9 cellular contexts compared by ENCODE assay signal in genomic region chr6:31540640-31541039, GRCh38. TPM values are rescaled to one million over a fixed set of nuclear protein-coding genes. Genes with fewer than 3 reads are reported as not detected.
A peak's percentile ranks its signal among the peaks of the same experiment; 100 is the strongest.
DNase-seq lines count a peak whose midpoint lies in the region; ATAC-seq, FAIRE-seq and TF ChIP-seq lines count a peak whose summit lies in the region.
"Had no signal": no experiment of that assay in that cellular context is flagged by ENCODE, and none has a peak within 500 bp of the region (broad histone marks: within the 10 kb centered on the region; RNA-seq: fewer than 3 reads in every experiment).

No MANE protein-coding gene starts in this region.

- H3K4me3 ChIP-seq in heart right ventricle (peak overlapping the region; percentile 42 to 87 (median 73)), mammary epithelial cell (replicated peaks in 1 of 3; ENCODE audit: insufficient read depth in 1 of 3, low read depth in 2 of 3, low read length in 3 of 3) (peak overlapping the region; percentile 72 to 94 (median 75)), uterus (peak overlapping the region; percentile 75 to 87)

- BruUV-seq in mammary epithelial cell (replicated peaks; lab: Mats Ljungman, UMichigan), result no TSS peak

- intact Hi-C loops in heart right ventricle (cut with DNase I) (loop anchor here in 6 of 10 donors (2.0 to 10.0 kb wide), 7 partner anchors 42 to 414 kb away; partner anchors contain the start of genes MICB (in 4 of the 6), NELFE (in 3 of the 6), SKIC2 (in 3 of the 6) and CSNK2B (in 1 of the 6)), cardiac septum (cut with DNase I) (loop anchor here (5.0 to 10.0 kb wide), 3 partner anchors 294 to 923 kb away; partner anchors contain the start of genes MRPS18B, NELFE, PPP1R10 and SKIC2), mammary epithelial cell (cut with micrococcal nuclease) (loop anchor here (10.0 kb wide), 2 partner anchors 194 to 414 kb away; partner anchors contain the start of genes CLIC1, NELFE and SKIC2), uterus (cut with DNase I; ENCODE audit: low total_unique reads) (no loop called here)

- DNase-seq in heart right ventricle (no peak), cardiac septum (ENCODE audit: low spot score) (no peak), mammary epithelial cell (no peak), mesothelial cell of epicardium (ENCODE audit: low spot score in 2 of 2, unreplicated experiment in 2 of 2) (no peak), uterus (no peak), HTR-8/SVneo (ENCODE audit: insufficient read length, low spot score) (no peak)
- DNase-seq in NK-92 treated with Interleukin-12 subunit alpha and Interleukin-12 subunit beta, amount 100 ng/mL, for 24 hours (lab: John Stamatoyannopoulos, UW), result no peak

- peak overlapping the region; percentile 98 for H3K9ac ChIP-seq in mammary epithelial cell (ENCODE audit: insufficient read depth, low read length)

- H2AFZ ChIP-seq in mammary epithelial cell (ENCODE audit: low read depth, low read length), result no peak overlapping the region

- H3K27me3 Mint-ChIP-seq in mesothelial cell of epicardium (ENCODE audit: low read depth), result no peaks in the 10 kb centered on the region

- peak overlapping the region; percentile 93 for H3K27ac Mint-ChIP-seq in mesothelial cell of epicardium

- H3K79me2 ChIP-seq in mammary epithelial cell (ENCODE audit: insufficient read depth, low read length), result peaks cover 66% of the 10 kb centered on the region

- in situ Hi-C loops in mammary epithelial cell (cut with MboI; ENCODE audit: low sequenced_read_pairs in 2 of 2), result loop anchor here (5.0 kb wide), 2 partner anchors 48 to 62 kb away; no protein-coding TSS in a partner anchor

- H3K4me1 ChIP-seq in heart right ventricle (peaks cover 22 to 54% (median 37%) of the 10 kb centered on the region in 9 donors), mammary epithelial cell (ENCODE audit: insufficient read depth, low read length) (peaks cover 26% of the 10 kb centered on the region), uterus (peaks cover 6% of the 10 kb centered on the region in 2 donors)

- no peaks in the 10 kb centered on the region for H3K9me3 Mint-ChIP-seq in mesothelial cell of epicardium

- peak overlapping the region in 8 of 10 donors; percentile 88 to 100 (median 95) for H3K27ac ChIP-seq in heart right ventricle
- peak overlapping the region; percentile 97 for H3K27ac ChIP-seq in mammary epithelial cell (ENCODE audit: insufficient read depth, low read depth, low read length)
- peak overlapping the region; percentile 85 to 100 for H3K27ac ChIP-seq in uterus

- H3K4me1 Mint-ChIP-seq in mesothelial cell of epicardium, result peaks cover 41% of the 10 kb centered on the region

- H3K4me2 ChIP-seq in mammary epithelial cell (ENCODE audit: insufficient read depth, low read depth, low read length), result peak overlapping the region; percentile 80

- 13 to 15% methylated on average over 4 of the region's 4 CpGs for WGBS in heart right ventricle, 2 donors
- 14% methylated on average over 4 of the region's 4 CpGs for WGBS in mammary epithelial cell (ENCODE audit: low coverage, missing lambda C conversion rate)

- H3K36me3 ChIP-seq in heart right ventricle (peaks cover 0 to 48% (median 40%) of the 10 kb centered on the region in 9 donors), mammary epithelial cell (ENCODE audit: insufficient read depth, low read length) (peaks cover 39% of the 10 kb centered on the region), uterus (no peaks in the 10 kb centered on the region)

- dilution Hi-C loops in mammary epithelial cell (cut with HindIII; ENCODE audit: low sequenced_read_pairs), result loop anchor here (5.0 kb wide), 4 partner anchors 42 to 107 kb away; partner anchors contain the start of genes AIF1 and LTB

- H3K9me3 ChIP-seq in heart right ventricle (no peaks in the 10 kb centered on the region), mammary epithelial cell (replicated peaks; ENCODE audit: insufficient read depth, low read length) (no peaks in the 10 kb centered on the region), uterus (no peaks in the 10 kb centered on the region)

- H3K36me3 Mint-ChIP-seq in mesothelial cell of epicardium, result peaks cover 36% of the 10 kb centered on the region

- CTCF ChIA-PET in mammary epithelial cell (lab: Charles Lee; ENCODE audit: low non-redundant PET), result no interaction called here

- TF ChIP-seq POLR2A in uterus (IDR thresholded peaks at IDR 0.05), result no peak

- peak overlapping the region; percentile 99 for H3K4me3 Mint-ChIP-seq in mesothelial cell of epicardium

- peaks cover 9% of the 10 kb centered on the region for H4K20me1 ChIP-seq in mammary epithelial cell (ENCODE audit: insufficient read depth, low read length)

- ATAC-seq in heart right ventricle (no peak), HG03196 (IDR thresholded peaks at IDR 0.05; ENCODE audit: unreplicated experiment) (no peak)

- no peaks in the 10 kb centered on the region for H3K27me3 ChIP-seq in heart right ventricle
- no peaks in the 10 kb centered on the region for H3K27me3 ChIP-seq in mammary epithelial cell (ENCODE audit: insufficient read depth, low read length)
- no peaks in the 10 kb centered on the region for H3K27me3 ChIP-seq in uterus

- TF ChIP-seq CTCF in heart right ventricle (IDR thresholded peaks at IDR 0.05), result no peak
- no peak for TF ChIP-seq CTCF in mammary epithelial cell (conservative IDR thresholded peaks at IDR 0.05 in 1 of 2, IDR thresholded peaks at IDR 0.05 in 1 of 2; ENCODE audit: extremely low read depth in 1 of 2, insufficient read depth in 1 of 2, low read depth in 1 of 2, low read length in 2 of 2)
- no peak for TF ChIP-seq CTCF in mesothelial cell of epicardium (IDR thresholded peaks at IDR 0.05; ENCODE audit: unreplicated experiment)
- no peak for TF ChIP-seq CTCF in uterus (IDR thresholded peaks at IDR 0.05)

- no peak for FAIRE-seq in HTR-8/SVneo (lab: Jason Lieb, UNC)
- FAIRE-seq: G401.6 had no signal

RNA-seq across cellular contexts. Expression of gene DDX39B, which starts 1.2 kb away (rescaled TPM):
- total RNA-seq in heart right ventricle, result 100 to 1,000 TPM; 154 to 193 (median 172) TPM
- polyA plus RNA-seq in heart right ventricle, result 100 to 1,000 TPM; 160 to 422 TPM
- total RNA-seq in cardiac septum, result 201 TPM
- 100 to 1,000 TPM; 263 to 409 TPM for total RNA-seq in mammary epithelial cell
- 675 TPM for polyA plus RNA-seq in mammary epithelial cell
- polyA minus RNA-seq in mammary epithelial cell, result 934 TPM
- total RNA-seq in mesothelial cell of epicardium, result 635 to 649 TPM (median 647 TPM) in 3 replicates
- 100 to 1,000 TPM; 119 to 429 (median 282) TPM for total RNA-seq in uterus

RNA-seq across cellular contexts. Expression of gene ATP6V1G2, which starts 5.8 kb away (rescaled TPM):
- total RNA-seq in heart right ventricle (1 to 10 TPM in 9 of 10 donors, under 1 TPM in 1; 0.97 to 2.2 (median 2.0) TPM), cardiac septum (2.6 TPM), mammary epithelial cell (1 to 10 TPM in 1 of 2 donors, under 1 TPM in 1; 0.80 to 1.5 TPM), mesothelial cell of epicardium (2.2 to 2.7 TPM (median 2.5 TPM) in 3 replicates), uterus (1 to 10 TPM in 2 of 4 donors, not detected in 2; 1.2 to 1.6 TPM)
- polyA plus RNA-seq in heart right ventricle (1 to 10 TPM in 1 of 2 donors, under 1 TPM in 1; 0.88 to 2.5 TPM), mammary epithelial cell (1.1 TPM)
- polyA minus RNA-seq in mammary epithelial cell, result not detected

RNA-seq across cellular contexts. Expression of gene NFKBIL1, which starts 6.8 kb away (rescaled TPM):
- total RNA-seq in heart right ventricle (10 to 100 TPM in 9 of 10 donors, 1 to 10 TPM in 1; 9.7 to 15.8 (median 11.7) TPM), cardiac septum (9.5 TPM), mammary epithelial cell (10 to 100 TPM; 22.0 to 24.2 TPM), mesothelial cell of epicardium (27.7 to 28.2 TPM (median 28.1 TPM) in 3 replicates), uterus (10 to 100 TPM; 19.7 to 38.5 (median 20.8) TPM)
- polyA plus RNA-seq in heart right ventricle (10 to 100 TPM; 18.5 to 22.2 TPM), mammary epithelial cell (7.7 TPM)
- 2.4 TPM for polyA minus RNA-seq in mammary epithelial cell

RNA-seq across cellular contexts. Expression of gene MCCD1, which starts 11.9 kb away (rescaled TPM):
- total RNA-seq in heart right ventricle (not detected), cardiac septum (not detected), mammary epithelial cell (not detected), mesothelial cell of epicardium (not detected in 3 replicates), uterus (not detected)
- polyA plus RNA-seq in heart right ventricle (not detected), mammary epithelial cell (not detected)
- polyA minus RNA-seq in mammary epithelial cell, result not detected

RNA-seq across cellular contexts. Expression of gene LTA, which starts 31.4 kb away (rescaled TPM):
- total RNA-seq in heart right ventricle (under 1 TPM in 2 of 10 donors, not detected in 8; 0.15 to 0.86 TPM), cardiac septum (not detected), mammary epithelial cell (not detected), mesothelial cell of epicardium (0.16 to 0.18 TPM in 2 of 3 replicates, not detected in the other), uterus (under 1 TPM in 1 of 4 donors, not detected in 3; 0.30 TPM)
- polyA plus RNA-seq in heart right ventricle (under 1 TPM; 0.06 to 0.44 TPM), mammary epithelial cell (not detected)
- not detected for polyA minus RNA-seq in mammary epithelial cell
